ENCODE assay signal across 2 cellular contexts in the genomic region with DNA sequence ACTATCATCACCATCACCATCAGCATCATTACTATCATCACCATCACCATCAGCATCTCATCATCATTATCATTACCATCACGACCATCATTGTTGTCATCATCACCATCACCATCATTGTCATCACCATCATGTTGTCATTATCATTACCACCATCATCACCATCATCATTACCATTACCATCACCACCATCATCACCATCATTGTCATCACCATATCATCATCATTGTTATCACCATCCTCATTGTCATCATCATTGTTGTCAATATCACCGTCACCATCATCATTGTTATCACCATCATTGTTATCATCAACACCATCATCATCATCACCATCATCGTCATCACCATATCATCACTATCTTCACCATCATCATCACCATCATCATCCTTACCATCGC.
TF ChIP-seq lines count a peak whose summit lies in the region.

No MANE protein-coding gene starts in this region.

TF ChIP-seq in HepG2, 621 proteins besides CTCF, POLR2A, EP300 and RAD21 (continued from another document):
- TF ChIP-seq BORCS8-MEF2B (CRISPR knock-in tag; IDR thresholded peaks at IDR 0.05): no peak
- no peak for TF ChIP-seq MAFF (IDR thresholded peaks at IDR 0.05; ENCODE audit: low read depth, low read length)
- TF ChIP-seq PHB2 (IDR thresholded peaks at IDR 0.05; ENCODE audit: partially characterized antibody): peak; percentile 18
- peak; percentile 80; the same call in 1 of the 2 replicates for TF ChIP-seq NBN (conservative IDR thresholded peaks at IDR 0.05)
- TF ChIP-seq CHD2 (IDR thresholded peaks at IDR 0.05; ENCODE audit: low read depth, low read length): no peak
- peak; percentile 17; the same call in 1 of the 2 replicates for TF ChIP-seq FOXK2 (IDR thresholded peaks at IDR 0.05)
- TF ChIP-seq ATF7 (IDR thresholded peaks at IDR 0.05): peak; percentile 84
- TF ChIP-seq ATF7 (CRISPR knock-in tag; IDR thresholded peaks at IDR 0.05): no peak
- TF ChIP-seq CREB1 (IDR thresholded peaks at IDR 0.05): peak; percentile 98
- TF ChIP-seq CREB1 (CRISPR knock-in tag; IDR thresholded peaks at IDR 0.05): no peak
- TF ChIP-seq PLRG1 (conservative IDR thresholded peaks at IDR 0.05): 0 out of 2 replicates have a peak, but pooled peaks have one; percentile 49
- no peak for TF ChIP-seq FOXM1 (CRISPR knock-in tag; IDR thresholded peaks at IDR 0.05)
- TF ChIP-seq EZH2 (conservative IDR thresholded peaks at IDR 0.05; ENCODE audit: low read depth, low read length): no peak
- no peak for TF ChIP-seq ZNF30 (CRISPR knock-in tag; IDR thresholded peaks at IDR 0.05)
- no peak for TF ChIP-seq ZNF770 (CRISPR knock-in tag; IDR thresholded peaks at IDR 0.05)
- TF ChIP-seq CENPT (CRISPR knock-in tag; IDR thresholded peaks at IDR 0.05; ENCODE audit: low read depth): no peak
TF ChIP-seq in HepG2: peak in this region for 6.

TF ChIP-seq in GM12878, 131 proteins besides CTCF, POLR2A, EP300 and RAD21 (continued from another document):
- TF ChIP-seq MEF2B (IDR thresholded peaks at IDR 0.05; ENCODE audit: partially characterized antibody, poor library complexity, severe bottlenecking) (no peak), ZBTB4 (CRISPR knock-in tag; IDR thresholded peaks at IDR 0.05) (no peak), POLR2AphosphoS5 (IDR thresholded peaks at IDR 0.05; ENCODE audit: low read length) (no peak), E4F1 (IDR thresholded peaks at IDR 0.05; ENCODE audit: borderline replicate concordance, partially characterized antibody) (peak; percentile 19)
